1 cellular context compared by ENCODE assay signal in the genomic region with DNA sequence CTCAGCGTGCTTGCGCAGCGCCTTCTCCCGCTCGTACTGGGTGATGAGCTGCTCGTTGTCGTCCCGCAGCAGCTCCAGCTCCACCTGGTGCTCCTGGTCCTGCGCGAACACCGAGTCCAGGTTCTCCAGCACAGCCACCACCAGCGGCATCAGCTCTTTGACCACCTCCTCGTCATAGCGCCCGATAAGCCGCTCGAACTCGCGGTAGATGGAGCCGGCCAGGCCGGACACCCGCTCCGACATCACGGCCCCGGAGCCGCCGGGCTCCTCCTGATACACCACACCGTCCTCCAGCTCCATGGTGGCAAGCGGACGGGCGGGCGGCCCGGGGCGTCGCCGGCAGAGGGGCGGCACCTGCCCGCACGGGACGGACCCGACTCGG.
TF ChIP-seq lines count a peak whose summit lies in the region.

No MANE protein-coding gene starts in this region.

TF ChIP-seq in HepG2, 621 proteins besides CTCF, POLR2A, EP300 and RAD21 (continued from another document and continues in another):
- TF ChIP-seq, protein P1, sequence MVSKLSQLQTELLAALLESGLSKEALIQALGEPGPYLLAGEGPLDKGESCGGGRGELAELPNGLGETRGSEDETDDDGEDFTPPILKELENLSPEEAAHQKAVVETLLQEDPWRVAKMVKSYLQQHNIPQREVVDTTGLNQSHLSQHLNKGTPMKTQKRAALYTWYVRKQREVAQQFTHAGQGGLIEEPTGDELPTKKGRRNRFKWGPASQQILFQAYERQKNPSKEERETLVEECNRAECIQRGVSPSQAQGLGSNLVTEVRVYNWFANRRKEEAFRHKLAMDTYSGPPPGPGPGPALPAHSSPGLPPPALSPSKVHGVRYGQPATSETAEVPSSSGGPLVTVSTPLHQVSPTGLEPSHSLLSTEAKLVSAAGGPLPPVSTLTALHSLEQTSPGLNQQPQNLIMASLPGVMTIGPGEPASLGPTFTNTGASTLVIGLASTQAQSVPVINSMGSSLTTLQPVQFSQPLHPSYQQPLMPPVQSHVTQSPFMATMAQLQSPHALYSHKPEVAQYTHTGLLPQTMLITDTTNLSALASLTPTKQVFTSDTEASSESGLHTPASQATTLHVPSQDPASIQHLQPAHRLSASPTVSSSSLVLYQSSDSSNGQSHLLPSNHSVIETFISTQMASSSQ (IDR thresholded peaks at IDR 0.05; ENCODE audit: low read depth): no peak
- TF ChIP-seq, protein P1 (CRISPR knock-in tag; IDR thresholded peaks at IDR 0.05; ENCODE audit: borderline replicate concordance): no peak
- TF ChIP-seq IKZF1 (IDR thresholded peaks at IDR 0.05): no peak
- peak; percentile 70; the same call in 1 of the 2 replicates for TF ChIP-seq AHR (CRISPR knock-in tag; IDR thresholded peaks at IDR 0.05)
- TF ChIP-seq NCOR1 (IDR thresholded peaks at IDR 0.05; ENCODE audit: borderline replicate concordance, low read length): no peak
- TF ChIP-seq NFE2L1 (CRISPR knock-in tag; IDR thresholded peaks at IDR 0.05; ENCODE audit: borderline replicate concordance): no peak
- TF ChIP-seq, protein P2, sequence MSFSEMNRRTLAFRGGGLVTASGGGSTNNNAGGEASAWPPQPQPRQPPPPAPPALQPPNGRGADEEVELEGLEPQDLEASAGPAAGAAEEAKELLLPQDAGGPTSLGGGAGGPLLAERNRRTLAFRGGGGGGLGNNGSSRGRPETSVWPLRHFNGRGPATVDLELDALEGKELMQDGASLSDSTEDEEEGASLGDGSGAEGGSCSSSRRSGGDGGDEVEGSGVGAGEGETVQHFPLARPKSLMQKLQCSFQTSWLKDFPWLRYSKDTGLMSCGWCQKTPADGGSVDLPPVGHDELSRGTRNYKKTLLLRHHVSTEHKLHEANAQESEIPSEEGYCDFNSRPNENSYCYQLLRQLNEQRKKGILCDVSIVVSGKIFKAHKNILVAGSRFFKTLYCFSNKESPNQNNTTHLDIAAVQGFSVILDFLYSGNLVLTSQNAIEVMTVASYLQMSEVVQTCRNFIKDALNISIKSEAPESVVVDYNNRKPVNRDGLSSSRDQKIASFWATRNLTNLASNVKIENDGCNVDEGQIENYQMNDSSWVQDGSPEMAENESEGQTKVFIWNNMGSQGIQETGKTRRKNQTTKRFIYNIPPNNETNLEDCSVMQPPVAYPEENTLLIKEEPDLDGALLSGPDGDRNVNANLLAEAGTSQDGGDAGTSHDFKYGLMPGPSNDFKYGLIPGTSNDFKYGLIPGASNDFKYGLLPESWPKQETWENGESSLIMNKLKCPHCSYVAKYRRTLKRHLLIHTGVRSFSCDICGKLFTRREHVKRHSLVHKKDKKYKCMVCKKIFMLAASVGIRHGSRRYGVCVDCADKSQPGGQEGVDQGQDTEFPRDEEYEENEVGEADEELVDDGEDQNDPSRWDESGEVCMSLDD (CRISPR knock-in tag; IDR thresholded peaks at IDR 0.05; ENCODE audit: borderline replicate concordance): no peak; the same call in 1 of the 2 replicates
- peak; percentile 43 for TF ChIP-seq AGO1 (IDR thresholded peaks at IDR 0.05; ENCODE audit: low read depth, low read length, poor library complexity, severe bottlenecking)
- no peak for TF ChIP-seq ZNF335 (CRISPR knock-in tag; IDR thresholded peaks at IDR 0.05)
- TF ChIP-seq ZNF138 (CRISPR knock-in tag; IDR thresholded peaks at IDR 0.05; ENCODE audit: low read depth): peak; percentile 28; the same call in 1 of the 2 replicates
- TF ChIP-seq WIZ (CRISPR knock-in tag; IDR thresholded peaks at IDR 0.05): no peak
- TF ChIP-seq, protein P3, sequence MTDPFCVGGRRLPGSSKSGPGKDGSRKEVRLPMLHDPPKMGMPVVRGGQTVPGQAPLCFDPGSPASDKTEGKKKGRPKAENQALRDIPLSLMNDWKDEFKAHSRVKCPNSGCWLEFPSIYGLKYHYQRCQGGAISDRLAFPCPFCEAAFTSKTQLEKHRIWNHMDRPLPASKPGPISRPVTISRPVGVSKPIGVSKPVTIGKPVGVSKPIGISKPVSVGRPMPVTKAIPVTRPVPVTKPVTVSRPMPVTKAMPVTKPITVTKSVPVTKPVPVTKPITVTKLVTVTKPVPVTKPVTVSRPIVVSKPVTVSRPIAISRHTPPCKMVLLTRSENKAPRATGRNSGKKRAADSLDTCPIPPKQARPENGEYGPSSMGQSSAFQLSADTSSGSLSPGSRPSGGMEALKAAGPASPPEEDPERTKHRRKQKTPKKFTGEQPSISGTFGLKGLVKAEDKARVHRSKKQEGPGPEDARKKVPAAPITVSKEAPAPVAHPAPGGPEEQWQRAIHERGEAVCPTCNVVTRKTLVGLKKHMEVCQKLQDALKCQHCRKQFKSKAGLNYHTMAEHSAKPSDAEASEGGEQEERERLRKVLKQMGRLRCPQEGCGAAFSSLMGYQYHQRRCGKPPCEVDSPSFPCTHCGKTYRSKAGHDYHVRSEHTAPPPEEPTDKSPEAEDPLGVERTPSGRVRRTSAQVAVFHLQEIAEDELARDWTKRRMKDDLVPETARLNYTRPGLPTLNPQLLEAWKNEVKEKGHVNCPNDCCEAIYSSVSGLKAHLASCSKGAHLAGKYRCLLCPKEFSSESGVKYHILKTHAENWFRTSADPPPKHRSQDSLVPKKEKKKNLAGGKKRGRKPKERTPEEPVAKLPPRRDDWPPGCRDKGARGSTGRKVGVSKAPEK (CRISPR knock-in tag; IDR thresholded peaks at IDR 0.05; ENCODE audit: borderline replicate concordance): no peak
- no peak for TF ChIP-seq ZNF230 (CRISPR knock-in tag; IDR thresholded peaks at IDR 0.05)
- TF ChIP-seq, protein P4, sequence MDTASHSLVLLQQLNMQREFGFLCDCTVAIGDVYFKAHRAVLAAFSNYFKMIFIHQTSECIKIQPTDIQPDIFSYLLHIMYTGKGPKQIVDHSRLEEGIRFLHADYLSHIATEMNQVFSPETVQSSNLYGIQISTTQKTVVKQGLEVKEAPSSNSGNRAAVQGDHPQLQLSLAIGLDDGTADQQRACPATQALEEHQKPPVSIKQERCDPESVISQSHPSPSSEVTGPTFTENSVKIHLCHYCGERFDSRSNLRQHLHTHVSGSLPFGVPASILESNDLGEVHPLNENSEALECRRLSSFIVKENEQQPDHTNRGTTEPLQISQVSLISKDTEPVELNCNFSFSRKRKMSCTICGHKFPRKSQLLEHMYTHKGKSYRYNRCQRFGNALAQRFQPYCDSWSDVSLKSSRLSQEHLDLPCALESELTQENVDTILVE (CRISPR knock-in tag; IDR thresholded peaks at IDR 0.05): no peak
- no peak; the same call in 1 of the 2 replicates for TF ChIP-seq KAT7 (CRISPR knock-in tag; IDR thresholded peaks at IDR 0.05; ENCODE audit: borderline replicate concordance)
- TF ChIP-seq HNRNPH1 (optimal IDR thresholded peaks at IDR 0.05; ENCODE audit: low read depth, low read length): no peak
- TF ChIP-seq RXRA (CRISPR knock-in tag; IDR thresholded peaks at IDR 0.05): peak; percentile 13; the same call in 1 of the 2 replicates
- TF ChIP-seq, protein P5, sequence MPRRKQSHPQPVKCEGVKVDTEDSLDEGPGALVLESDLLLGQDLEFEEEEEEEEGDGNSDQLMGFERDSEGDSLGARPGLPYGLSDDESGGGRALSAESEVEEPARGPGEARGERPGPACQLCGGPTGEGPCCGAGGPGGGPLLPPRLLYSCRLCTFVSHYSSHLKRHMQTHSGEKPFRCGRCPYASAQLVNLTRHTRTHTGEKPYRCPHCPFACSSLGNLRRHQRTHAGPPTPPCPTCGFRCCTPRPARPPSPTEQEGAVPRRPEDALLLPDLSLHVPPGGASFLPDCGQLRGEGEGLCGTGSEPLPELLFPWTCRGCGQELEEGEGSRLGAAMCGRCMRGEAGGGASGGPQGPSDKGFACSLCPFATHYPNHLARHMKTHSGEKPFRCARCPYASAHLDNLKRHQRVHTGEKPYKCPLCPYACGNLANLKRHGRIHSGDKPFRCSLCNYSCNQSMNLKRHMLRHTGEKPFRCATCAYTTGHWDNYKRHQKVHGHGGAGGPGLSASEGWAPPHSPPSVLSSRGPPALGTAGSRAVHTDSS (CRISPR knock-in tag; conservative IDR thresholded peaks at IDR 0.05): no peak
- TF ChIP-seq, protein P6, sequence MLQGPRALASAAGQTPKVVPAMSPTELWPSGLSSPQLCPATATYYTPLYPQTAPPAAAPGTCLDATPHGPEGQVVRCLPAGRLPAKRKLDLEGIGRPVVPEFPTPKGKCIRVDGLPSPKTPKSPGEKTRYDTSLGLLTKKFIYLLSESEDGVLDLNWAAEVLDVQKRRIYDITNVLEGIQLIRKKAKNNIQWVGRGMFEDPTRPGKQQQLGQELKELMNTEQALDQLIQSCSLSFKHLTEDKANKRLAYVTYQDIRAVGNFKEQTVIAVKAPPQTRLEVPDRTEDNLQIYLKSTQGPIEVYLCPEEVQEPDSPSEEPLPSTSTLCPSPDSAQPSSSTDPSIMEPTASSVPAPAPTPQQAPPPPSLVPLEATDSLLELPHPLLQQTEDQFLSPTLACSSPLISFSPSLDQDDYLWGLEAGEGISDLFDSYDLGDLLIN (CRISPR knock-in tag; IDR thresholded peaks at IDR 0.05; ENCODE audit: borderline replicate concordance): no peak
- TF ChIP-seq ZNF572 (CRISPR knock-in tag; IDR thresholded peaks at IDR 0.05): no peak
- no peak for TF ChIP-seq ZNF644 (CRISPR knock-in tag; IDR thresholded peaks at IDR 0.05; ENCODE audit: low read depth)
- TF ChIP-seq, protein P7, sequence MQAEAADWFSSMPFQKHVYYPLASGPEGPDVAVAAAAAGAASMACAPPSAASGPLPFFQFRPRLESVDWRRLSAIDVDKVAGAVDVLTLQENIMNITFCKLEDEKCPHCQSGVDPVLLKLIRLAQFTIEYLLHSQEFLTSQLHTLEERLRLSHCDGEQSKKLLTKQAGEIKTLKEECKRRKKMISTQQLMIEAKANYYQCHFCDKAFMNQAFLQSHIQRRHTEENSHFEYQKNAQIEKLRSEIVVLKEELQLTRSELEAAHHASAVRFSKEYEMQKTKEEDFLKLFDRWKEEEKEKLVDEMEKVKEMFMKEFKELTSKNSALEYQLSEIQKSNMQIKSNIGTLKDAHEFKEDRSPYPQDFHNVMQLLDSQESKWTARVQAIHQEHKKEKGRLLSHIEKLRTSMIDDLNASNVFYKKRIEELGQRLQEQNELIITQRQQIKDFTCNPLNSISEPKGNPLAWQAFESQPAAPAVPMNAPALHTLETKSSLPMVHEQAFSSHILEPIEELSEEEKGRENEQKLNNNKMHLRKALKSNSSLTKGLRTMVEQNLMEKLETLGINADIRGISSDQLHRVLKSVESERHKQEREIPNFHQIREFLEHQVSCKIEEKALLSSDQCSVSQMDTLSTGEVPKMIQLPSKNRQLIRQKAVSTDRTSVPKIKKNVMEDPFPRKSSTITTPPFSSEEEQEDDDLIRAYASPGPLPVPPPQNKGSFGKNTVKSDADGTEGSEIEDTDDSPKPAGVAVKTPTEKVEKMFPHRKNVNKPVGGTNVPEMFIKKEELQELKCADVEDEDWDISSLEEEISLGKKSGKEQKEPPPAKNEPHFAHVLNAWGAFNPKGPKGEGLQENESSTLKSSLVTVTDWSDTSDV (CRISPR knock-in tag; IDR thresholded peaks at IDR 0.05): peak; percentile 79
- TF ChIP-seq ISX (CRISPR knock-in tag; conservative IDR thresholded peaks at IDR 0.05): no peak
- no peak for TF ChIP-seq ZNF83 (CRISPR knock-in tag; IDR thresholded peaks at IDR 0.05; ENCODE audit: borderline replicate concordance)
- TF ChIP-seq ATRX (CRISPR knock-in tag; IDR thresholded peaks at IDR 0.05; ENCODE audit: borderline replicate concordance): no peak
- TF ChIP-seq SRY (CRISPR knock-in tag; IDR thresholded peaks at IDR 0.05): 0 out of 2 replicates have a peak, but pooled peaks have one; percentile 36
- no peak; the same call in 1 of the 2 replicates for TF ChIP-seq ZNF225 (CRISPR knock-in tag; IDR thresholded peaks at IDR 0.05)
- TF ChIP-seq BHLHE40 (IDR thresholded peaks at IDR 0.05; ENCODE audit: low read length): no peak
- TF ChIP-seq GLI4 (CRISPR knock-in tag; IDR thresholded peaks at IDR 0.05; ENCODE audit: borderline replicate concordance): peak; percentile 80; the same call in 1 of the 2 replicates
- no peak for TF ChIP-seq CBX2 (IDR thresholded peaks at IDR 0.05; ENCODE audit: low read depth, low read length)
- TF ChIP-seq CBX2 (CRISPR knock-in tag; IDR thresholded peaks at IDR 0.05; ENCODE audit: low read depth): no peak
- TF ChIP-seq ZNF180 (CRISPR knock-in tag; IDR thresholded peaks at IDR 0.05; ENCODE audit: borderline replicate concordance, low read depth): no peak
- peak; percentile 19; the same call in 1 of the 2 replicates for TF ChIP-seq MIER2 (CRISPR knock-in tag; IDR thresholded peaks at IDR 0.05)
- TF ChIP-seq, protein P8, sequence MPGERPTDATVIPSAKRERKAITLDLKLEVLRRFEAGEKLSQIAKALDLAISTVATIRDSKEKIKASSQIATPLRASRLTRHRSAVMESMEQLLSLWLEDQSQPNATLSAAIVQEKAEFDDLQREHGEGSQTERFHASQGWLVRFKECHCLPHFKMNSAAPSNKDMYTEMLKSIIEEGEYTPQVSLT (CRISPR knock-in tag; IDR thresholded peaks at IDR 0.05; ENCODE audit: borderline replicate concordance, low read depth): no peak
- no peak for TF ChIP-seq ZNF737 (CRISPR knock-in tag; IDR thresholded peaks at IDR 0.05; ENCODE audit: borderline replicate concordance)
- no peak for TF ChIP-seq PHF21A (CRISPR knock-in tag; IDR thresholded peaks at IDR 0.05)
- no peak for TF ChIP-seq CREM (IDR thresholded peaks at IDR 0.05)
- no peak for TF ChIP-seq CREM (CRISPR knock-in tag; IDR thresholded peaks at IDR 0.05)
- TF ChIP-seq, protein P9, sequence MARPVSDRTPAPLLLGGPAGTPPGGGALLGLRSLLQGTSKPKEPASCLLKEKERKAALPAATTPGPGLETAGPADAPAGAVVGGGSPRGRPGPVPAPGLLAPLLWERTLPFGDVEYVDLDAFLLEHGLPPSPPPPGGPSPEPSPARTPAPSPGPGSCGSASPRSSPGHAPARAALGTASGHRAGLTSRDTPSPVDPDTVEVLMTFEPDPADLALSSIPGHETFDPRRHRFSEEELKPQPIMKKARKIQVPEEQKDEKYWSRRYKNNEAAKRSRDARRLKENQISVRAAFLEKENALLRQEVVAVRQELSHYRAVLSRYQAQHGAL (CRISPR knock-in tag; IDR thresholded peaks at IDR 0.05; ENCODE audit: not compliant biosample characterization): no peak
